9 cellular contexts compared by ENCODE assay signal in the genomic region with DNA sequence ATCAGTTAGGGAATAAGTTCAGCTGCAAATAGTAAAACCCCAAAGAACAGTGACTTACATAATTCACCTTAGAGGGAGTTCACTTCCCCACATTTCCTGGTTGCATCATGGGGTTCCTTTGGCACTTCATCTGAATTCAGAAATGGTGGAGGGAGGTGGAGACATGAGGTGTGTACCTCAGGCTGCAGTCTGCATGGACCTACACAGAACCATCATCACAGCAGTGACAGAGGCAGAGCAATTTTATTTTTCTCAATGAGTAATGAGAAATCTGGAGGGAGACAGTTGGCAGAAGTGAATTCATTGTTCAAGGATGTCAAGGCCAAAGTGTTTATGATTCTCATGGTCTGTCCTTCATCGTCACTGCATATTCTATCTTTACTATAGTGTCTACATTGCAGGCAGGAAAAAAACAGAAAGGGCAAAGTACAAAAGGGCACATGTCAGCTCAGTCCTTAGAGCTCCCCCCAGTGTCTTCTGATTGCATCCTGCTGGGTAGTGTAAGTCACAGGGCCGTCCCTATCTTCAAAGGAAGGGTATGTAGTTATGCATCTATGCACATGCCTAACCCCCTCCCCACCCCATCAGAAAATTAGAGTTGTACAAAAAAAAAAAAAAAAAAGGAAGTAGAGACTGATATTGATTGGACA.
DNase-seq lines count a peak whose midpoint lies in the region; ATAC-seq and TF ChIP-seq lines count a peak whose summit lies in the region.
"Had no signal": no experiment of that assay in that cellular context is flagged by ENCODE, and none has a peak within 500 bp of the region (broad histone marks: within the 10 kb centered on the region; RNA-seq: fewer than 3 reads in every experiment).

No MANE protein-coding gene starts in this region.

- DNase-seq in GM12865 (ENCODE audit: low read depth), result peak; percentile 49
- DNase-seq in H9, result no peak
- peak; percentile 34 to 62 for DNase-seq in NOMO-1 (lab: John Stamatoyannopoulos, UW; ENCODE audit: unreplicated experiment in 2 of 2)
- DNase-seq in right cardiac atrium, result no peak
- no peak for DNase-seq in middle frontal gyrus (ENCODE audit: extremely low spot score, low spot score)
- no peak for DNase-seq in activated naive CD4-positive, alpha-beta T cell treated with anti-CD3 and anti-CD28 coated beads, Interleukin-2, amount 10 ng/mL, durations not matched to agents 7 days and 5 days
- no peak for DNase-seq in amniotic stem cell (lab: John Stamatoyannopoulos, UW)
- DNase-seq in T-helper 2 cell treated with Interferon-gamma antibody and Interleukin-4, amounts not matched to agents 5 μg/mL and 100 μg/mL, for 36 hours (ENCODE audit: low spot score), result no peak
- DNase-seq: IMR-90 had no signal

- H3K4me3 ChIP-seq in GM12865 (ENCODE audit: low read depth, low read length), result no peak overlapping the region
- no peak overlapping the region for H3K4me3 ChIP-seq in right cardiac atrium (ENCODE audit: low read length)

- H3K27me3 ChIP-seq in H9 (ENCODE audit: insufficient read depth, low read length) (no peaks in the 10 kb centered on the region), right cardiac atrium (ENCODE audit: control insufficient read depth, insufficient read depth) (no peaks in the 10 kb centered on the region)

- H3K4me1 Mint-ChIP-seq in H9, result peaks cover 6 to 9% of the 10 kb centered on the region in 2 experiments; a peak in 3 of 4 replicates
- no peaks in the 10 kb centered on the region for H3K4me1 Mint-ChIP-seq in activated naive CD4-positive, alpha-beta T cell treated with anti-CD3 and anti-CD28 coated beads, Interleukin-2, amount 10 ng/mL, durations not matched to agents 7 days and 5 days
- H3K4me1 Mint-ChIP-seq in T-helper 2 cell treated with Interferon-gamma antibody and Interleukin-4, amounts not matched to agents 5 μg/mL and 100 μg/mL, for 36 hours (ENCODE audit: low read depth), result no peaks in the 10 kb centered on the region

- H3K23me2 ChIP-seq in H9 (ENCODE audit: insufficient read length, low read depth, low read length, poor library complexity, severe bottlenecking), result no peaks in the 10 kb centered on the region

- WGBS in H9 (ENCODE audit: extremely low coverage, insufficient read length, low lambda C conversion rate), result no CpG with 5 or more reads among the region's 2 CpGs
- WGBS in right cardiac atrium, result 43% methylated on average over 2 of the region's 2 CpGs

- no peak overlapping the region for H2BK5ac ChIP-seq in H9 (ENCODE audit: insufficient read length, low read length)

- no peak overlapping the region for H3K27ac ChIP-seq in H9 (ENCODE audit: insufficient read length, low read depth, low read length)
- no peak overlapping the region for H3K27ac ChIP-seq in right cardiac atrium (ENCODE audit: low read length)

- H3K4me1 ChIP-seq in H9 (ENCODE audit: insufficient read depth, low read length) (no peaks in the 10 kb centered on the region), right cardiac atrium (ENCODE audit: control insufficient read depth, insufficient read depth, low read length) (no peaks in the 10 kb centered on the region)

- no peak overlapping the region for H4K8ac ChIP-seq in H9 (replicated peaks; ENCODE audit: insufficient read length, low read depth, low read length)

- no peak overlapping the region for H3K56ac ChIP-seq in H9 (ENCODE audit: insufficient read length, low read depth, low read length)

- H2BK120ac ChIP-seq in H9 (ENCODE audit: low read depth, low read length, poor library complexity, severe bottlenecking), result no peak overlapping the region

- no peak overlapping the region for H3K4ac ChIP-seq in H9 (ENCODE audit: low read depth, low read length)

- no peaks in the 10 kb centered on the region for H3K79me1 ChIP-seq in H9 (ENCODE audit: insufficient read depth, low read depth, low read length, poor library complexity, severe bottlenecking)

- no peaks in the 10 kb centered on the region for H3K27me3 Mint-ChIP-seq in H9 (ENCODE audit: low read depth)
- H3K27me3 Mint-ChIP-seq in activated naive CD4-positive, alpha-beta T cell treated with anti-CD3 and anti-CD28 coated beads, Interleukin-2, amount 10 ng/mL, durations not matched to agents 7 days and 5 days, result peaks cover 14% of the 10 kb centered on the region
- peaks cover 15% of the 10 kb centered on the region for H3K27me3 Mint-ChIP-seq in T-helper 2 cell treated with Interferon-gamma antibody and Interleukin-4, amounts not matched to agents 5 μg/mL and 100 μg/mL, for 36 hours (ENCODE audit: low read depth)

- H2BK15ac ChIP-seq in H9 (ENCODE audit: low read depth, low read length), result no peak overlapping the region

- no peak overlapping the region for H4K91ac ChIP-seq in H9 (ENCODE audit: insufficient read length, low read depth, low read length)

- intact Hi-C loops in right cardiac atrium (cut with DNase I), result no loop called here

- peak; percentile 45 to 68 for ATAC-seq in right cardiac atrium

- no peak overlapping the region for H3K4me2 ChIP-seq in H9 (ENCODE audit: insufficient read depth, insufficient read length, low read length)

- H3K9me3 Mint-ChIP-seq in H9, result no peaks in the 10 kb centered on the region
- no peaks in the 10 kb centered on the region for H3K9me3 Mint-ChIP-seq in activated naive CD4-positive, alpha-beta T cell treated with anti-CD3 and anti-CD28 coated beads, Interleukin-2, amount 10 ng/mL, durations not matched to agents 7 days and 5 days
- H3K9me3 Mint-ChIP-seq in T-helper 2 cell treated with Interferon-gamma antibody and Interleukin-4, amounts not matched to agents 5 μg/mL and 100 μg/mL, for 36 hours, result no peaks in the 10 kb centered on the region

- no peak overlapping the region for H3K14ac ChIP-seq in H9 (ENCODE audit: insufficient read depth, low read length)

- H3K79me2 ChIP-seq in H9 (ENCODE audit: insufficient read depth, low read length), result no peaks in the 10 kb centered on the region

- H3K27ac Mint-ChIP-seq in H9, result no peak overlapping the region
- H3K27ac Mint-ChIP-seq in activated naive CD4-positive, alpha-beta T cell treated with anti-CD3 and anti-CD28 coated beads, Interleukin-2, amount 10 ng/mL, durations not matched to agents 7 days and 5 days, result no peak overlapping the region
- H3K27ac Mint-ChIP-seq in T-helper 2 cell treated with Interferon-gamma antibody and Interleukin-4, amounts not matched to agents 5 μg/mL and 100 μg/mL, for 36 hours, result no peak overlapping the region

- H3T11ph ChIP-seq in H9 (ENCODE audit: low read length), result no peak overlapping the region

- H3K18ac ChIP-seq in H9 (ENCODE audit: insufficient read length, low read depth, low read length), result no peak overlapping the region

- H4K5ac ChIP-seq in H9 (ENCODE audit: insufficient read length, low read depth, low read length), result no peak overlapping the region

- H3K36me3 Mint-ChIP-seq in H9 (ENCODE audit: insufficient read depth in 1 of 3, low read depth in 3 of 3), result no peaks in the 10 kb centered on the region
- no peaks in the 10 kb centered on the region for H3K36me3 Mint-ChIP-seq in activated naive CD4-positive, alpha-beta T cell treated with anti-CD3 and anti-CD28 coated beads, Interleukin-2, amount 10 ng/mL, durations not matched to agents 7 days and 5 days
- no peaks in the 10 kb centered on the region for H3K36me3 Mint-ChIP-seq in T-helper 2 cell treated with Interferon-gamma antibody and Interleukin-4, amounts not matched to agents 5 μg/mL and 100 μg/mL, for 36 hours (ENCODE audit: low read depth)

- no peak overlapping the region for H2BK12ac ChIP-seq in H9 (ENCODE audit: insufficient read length, low read depth, low read length)

- no peak overlapping the region for H2AK5ac ChIP-seq in H9 (ENCODE audit: insufficient read length, low read length)

- H2BK20ac ChIP-seq in H9 (ENCODE audit: low read depth, low read length, poor library complexity, severe bottlenecking), result no peak overlapping the region

- H3K9ac ChIP-seq in H9 (ENCODE audit: extremely low read depth, insufficient read length, low read length), result no peak overlapping the region

- peak; percentile 49 for TF ChIP-seq CTCF in GM12865 (IDR thresholded peaks at IDR 0.05; ENCODE audit: insufficient read depth, low read depth, low read length, missing control alignments)
- peak; percentile 55; the same call in 2 of the 3 replicates for TF ChIP-seq CTCF in H9 (conservative IDR thresholded peaks at IDR 0.05)

- no peaks in the 10 kb centered on the region for H4K20me1 ChIP-seq in H9 (ENCODE audit: control insufficient read depth, insufficient read depth, insufficient read length)

- CTCF ChIA-PET in activated naive CD4-positive, alpha-beta T cell treated with anti-CD3 and anti-CD28 coated beads, Interleukin-2, amount 10 ng/mL, durations not matched to agents 7 days and 5 days (lab: Charles Lee), result no interaction called here

- H3K4me3 Mint-ChIP-seq in H9, result no peak overlapping the region
- H3K4me3 Mint-ChIP-seq in activated naive CD4-positive, alpha-beta T cell treated with anti-CD3 and anti-CD28 coated beads, Interleukin-2, amount 10 ng/mL, durations not matched to agents 7 days and 5 days, result no peak overlapping the region
- no peak overlapping the region for H3K4me3 Mint-ChIP-seq in T-helper 2 cell treated with Interferon-gamma antibody and Interleukin-4, amounts not matched to agents 5 μg/mL and 100 μg/mL, for 36 hours

- H3K9me3 ChIP-seq in H9 (ENCODE audit: control insufficient read depth, low read depth, low read length), result no peaks in the 10 kb centered on the region
- H3K9me3 ChIP-seq in right cardiac atrium (ENCODE audit: control insufficient read depth, low read length), result no peaks in the 10 kb centered on the region

- H2AFZ ChIP-seq in H9 (ENCODE audit: low read length), result no peak overlapping the region

- H3K23ac ChIP-seq in H9 (ENCODE audit: insufficient read length, low read depth, low read length), result no peak overlapping the region

Comparison
In these comparisons a context has a peak if more than half of its experiments do, and no peak if none do; other contexts are left out.
1. DNase-seq: peak in GM12865 (single experiment) and NOMO-1 (2 of 2); none in H9 (single experiment), right cardiac atrium (0 of 3), middle frontal gyrus (single experiment), activated naive CD4-positive, alpha-beta T cell treated with anti-CD3 and anti-CD28 coated beads, Interleukin-2, amount 10 ng/mL, durations not matched to agents 7 days and 5 days (single experiment), amniotic stem cell (single experiment) and T-helper 2 cell treated with Interferon-gamma antibody and Interleukin-4, amounts not matched to agents 5 μg/mL and 100 μg/mL, for 36 hours (single experiment).